In genomic region chr7:85897967-85898366, GRCh38 we compare ENCODE assay signal across 18 cellular contexts.
"Had no signal": no experiment of that assay in that cellular context is flagged by ENCODE, and none has a peak within 500 bp of the region (broad histone marks: within the 10 kb centered on the region; RNA-seq: fewer than 3 reads in every experiment).

No MANE protein-coding gene starts in this region.

- H3K36me3 ChIP-seq: MG63 had no signal

- H3K27me3 ChIP-seq: MG63 had no signal

- H3K4me3 ChIP-seq: MG63 had no signal

- DNase-seq: IMR-90, Karpas-422, KG1, MG63, NCI-H1092, NCI-H1105 treated with DMSO at 0.1 percent for 48 hours, NCI-H1417 treated with DMSO at 0.1 percent for 48 hours, NCI-H146, NCI-H1694 treated with DMSO at 0.1 percent for 48 hours, NCI-H1930, NCI-H2081, NCI-H2107, NCI-H2227 treated with DMSO at 0.1 percent for 48 hours, NCI-H524, NCI-H69, NCI-H774, RPMI8226, SHP77 had no signal

- H3K9me3 ChIP-seq: MG63 had no signal
